Comparison of ENCODE assay signal across 28 cellular contexts in genomic region chr2:88320374-88320773, GRCh38.
"Had no signal": no experiment of that assay in that cellular context is flagged by ENCODE, and none has a peak within 500 bp of the region (broad histone marks: within the 10 kb centered on the region; RNA-seq: fewer than 3 reads in every experiment).

No MANE protein-coding gene starts in this region.

- H3K4me3 ChIP-seq: coronary artery, dorsolateral prefrontal cortex, esophagus squamous epithelium, gastrocnemius medialis, heart right ventricle, left lung, lower lobe of right lung, mucosa of descending colon had no signal

- H3K9me3 ChIP-seq: esophagus squamous epithelium, gastrocnemius medialis, left lung, lower lobe of right lung, mucosa of descending colon had no signal

- H3K4me1 ChIP-seq: esophagus squamous epithelium, gastrocnemius medialis, heart right ventricle, left lung, lower lobe of right lung had no signal

- DNase-seq: dermis blood vessel endothelial cell; dorsolateral prefrontal cortex; effector CD8-positive, alpha-beta T cell; effector memory CD8-positive, alpha-beta T cell; endodermal cell; erythroblast; esophagus squamous epithelium; foreskin fibroblast; foreskin melanocyte; gastrocnemius medialis; glutamatergic neuron; head of caudate nucleus; heart right ventricle; hippocampal formation; left cardiac atrium; left lung; left ventricle myocardium superior; lower lobe of right lung; mesenchymal stem cell; mucosa of descending colon had no signal

- ATAC-seq: effector memory CD8-positive, alpha-beta T cell; esophagus mucosa; gastrocnemius medialis; heart right ventricle; left cardiac atrium; left lung; left ventricle myocardium superior; lower lobe of right lung; mucosa of descending colon had no signal

- H3K36me3 ChIP-seq: esophagus squamous epithelium, gastrocnemius medialis, heart right ventricle, left lung, lower lobe of right lung had no signal

- H3K4me3 Mint-ChIP-seq: effector memory CD8-positive, alpha-beta T cell; endodermal cell; mesothelial cell of epicardium had no signal

- H3K27ac ChIP-seq: coronary artery, dorsolateral prefrontal cortex, epithelial cell of prostate, esophagus squamous epithelium, gastrocnemius medialis, heart right ventricle, left lung, lower lobe of right lung had no signal

- H3K9me3 Mint-ChIP-seq: endodermal cell, mesothelial cell of epicardium had no signal

- H3K36me3 Mint-ChIP-seq: mesothelial cell of epicardium had no signal

- H3K27ac Mint-ChIP-seq: effector memory CD8-positive, alpha-beta T cell; endodermal cell; mesothelial cell of epicardium had no signal

- H3K27me3 ChIP-seq: gastrocnemius medialis had no signal

- FAIRE-seq: colon, endometrium, islet of Langerhans, keratinocyte had no signal
